Comparison of ENCODE assay signal across 8 cellular contexts in genomic region chr19:53365899-53366493, GRCh38. TPM values are rescaled to one million over a fixed set of nuclear protein-coding genes. Genes with fewer than 3 reads are reported as not detected.
DNase-seq lines count a peak whose midpoint lies in the region; ATAC-seq, FAIRE-seq and TF ChIP-seq lines count a peak whose summit lies in the region.

No MANE protein-coding gene starts in this region.

- RAD21 ChIA-PET in GM12878 (lab: Charles Lee; ENCODE audit: unreplicated experiment) = no interaction called here

- H2AFZ ChIP-seq in PC-3 (ENCODE audit: low read length) (peak overlapping the region; percentile 94), GM12878 (ENCODE audit: control insufficient read depth, low read depth, low read length) (peak overlapping the region; percentile 92)

- FAIRE-seq in GM12878 (lab: Jason Lieb, UNC) (no peak), GM12892 (lab: Jason Lieb, UNC) (no peak)

- peak; percentile 47 for DNase-seq in NCI-H1694 treated with DMSO at 0.1 percent for 48 hours (lab: John Stamatoyannopoulos, UW)
- no peak for DNase-seq in NCI-H1694 (lab: John Stamatoyannopoulos, UW)
- DNase-seq in PC-3 = peak; percentile 50
- no peak for DNase-seq in GM12878 (ENCODE audit: low read depth, low spot score)
- peak; percentile 43 for DNase-seq in kidney glomerular epithelial cell (lab: John Stamatoyannopoulos, UW)
- peak; percentile 1 to 18 (median 12) for DNase-seq in stimulated activated CD4-positive, alpha-beta T cell treated with anti-CD3 and anti-CD28 coated beads, TNF-alpha, amount 100 ng/mL, for 24 hours (ENCODE audit: low read depth in 3 of 3)
- DNase-seq in GM12892 (ENCODE audit: insufficient read length) = no peak

- H3K79me2 ChIP-seq in PC-3 (ENCODE audit: low read length) (peaks cover 7% of the 10 kb centered on the region; the same call in 1 of the 2 replicates), GM12878 (ENCODE audit: control insufficient read depth, insufficient read depth, low read length) (peaks cover 2% of the 10 kb centered on the region)

- H3K9ac ChIP-seq in PC-3 (ENCODE audit: low read length) = peak overlapping the region; percentile 84
- peak overlapping the region; percentile 95 for H3K9ac ChIP-seq in GM12878 (ENCODE audit: control insufficient read depth, insufficient read depth, low read length)

- H3K36me3 ChIP-seq in PC-3 (ENCODE audit: low read depth, low read length) (peaks cover 10% of the 10 kb centered on the region), GM12878 (ENCODE audit: control insufficient read depth in 2 of 2, insufficient read depth in 2 of 2, low read length in 1 of 2) (no peaks in the 10 kb centered on the region)

- no peak for TF ChIP-seq RAD21 in GM12878 (IDR thresholded peaks at IDR 0.05; ENCODE audit: insufficient read depth, low read depth, low read length)

- H3K4me1 ChIP-seq in PC-3 (ENCODE audit: insufficient read depth, low read length) = no peaks in the 10 kb centered on the region
- no peaks in the 10 kb centered on the region for H3K4me1 ChIP-seq in GM12878 (ENCODE audit: control insufficient read depth, insufficient read depth, low read length)

- WGBS in GM12878 (ENCODE audit: insufficient coverage, insufficient replicate concordance, low lambda C conversion rate, missing lambda C conversion rate) = 2% methylated on average over 32 of the region's 32 CpGs

- H3K9me3 ChIP-seq in PC-3 (ENCODE audit: low read length) (0 out of 2 replicates have a peak, but pooled peaks cover 6% of the 10 kb centered on the region), GM12878 (replicated peaks; ENCODE audit: control insufficient read depth, insufficient read depth, low read length) (peaks cover 3% of the 10 kb centered on the region; the same call in 2 of the 3 replicates)

- ATAC-seq in HG02763 (IDR thresholded peaks at IDR 0.05; ENCODE audit: unreplicated experiment) (peak; percentile 40), PC-3 (peak; percentile 58), GM12878 (peak; percentile 81)

- no peaks in the 10 kb centered on the region for H3K27me3 ChIP-seq in PC-3 (ENCODE audit: low read length)
- no peaks in the 10 kb centered on the region for H3K27me3 ChIP-seq in GM12878 (replicated peaks in 1 of 2; ENCODE audit: control insufficient read depth in 2 of 2, insufficient read depth in 2 of 2, low read length in 1 of 2)

- CTCF ChIA-PET in PC-3 (lab: Charles Lee) (interaction anchor here (1.2 kb wide), 1 partner anchor 29 kb away, joined by 3 read pairs; the partner anchor contains the start of gene ZNF765), GM12878 (lab: Yijun Ruan, JAX) (interaction anchor here (0.6 to 1.9 kb wide), 3 partner anchors 29 to 99 kb away, joined by 3 to 4 read pairs (median 4); partner anchors contain the start of gene ZNF765)

- TF ChIP-seq EP300 in GM12878 (IDR thresholded peaks at IDR 0.05; ENCODE audit: borderline replicate concordance in 1 of 2, control insufficient read depth in 1 of 2, low read depth in 2 of 2, low read length in 2 of 2) = no peak

- TF ChIP-seq POLR2A in GM12878 (IDR thresholded peaks at IDR 0.05; ENCODE audit: low read depth, low read length) (no peak), GM12892 (IDR thresholded peaks at IDR 0.05; ENCODE audit: low read depth, low read length) (no peak)

- POLR2A ChIA-PET in PC-3 (lab: Charles Lee; ENCODE audit: unreplicated experiment) = no interaction called here
- POLR2A ChIA-PET in GM12878 (lab: Charles Lee) = interaction anchor here (0.9 kb wide), 1 partner anchor 29 kb away, joined by 5 read pairs; no protein-coding TSS in a partner anchor

- BruUV-seq in PC-3 (replicated peaks; lab: Mats Ljungman, UMichigan) = TSS peak; percentile 81
- BruUV-seq in GM12878 (replicated peaks; lab: Mats Ljungman, UMichigan) = TSS peak; percentile 74

- H3F3A ChIP-seq in PC-3 (ENCODE audit: low read length, unreplicated experiment) = no peaks in the 10 kb centered on the region

- in situ Hi-C loops in GM12878 (cut with MboI) = no loop called here

- peak overlapping the region; percentile 58 for H3K27ac ChIP-seq in PC-3 (ENCODE audit: low read length)
- H3K27ac ChIP-seq in GM12878 (ENCODE audit: control insufficient read depth, insufficient read depth) = peak overlapping the region; percentile 87

- H4K20me1 ChIP-seq in PC-3 (ENCODE audit: low read length) = no peaks in the 10 kb centered on the region
- H4K20me1 ChIP-seq in GM12878 (ENCODE audit: control insufficient read depth, insufficient read depth) = no peaks in the 10 kb centered on the region

- H3K4me3 ChIP-seq in PC-3 (ENCODE audit: low read length) (peak overlapping the region; percentile 78), GM12878 (peak overlapping the region; percentile 86)

- SMC1A ChIA-PET in GM12878 (lab: Charles Lee; ENCODE audit: uncharacterized antibody, unreplicated experiment) = no interaction called here

- intact Hi-C loops in PC-3 (cut with micrococcal nuclease) = loop anchor here (1.0 to 5.0 kb wide), 4 partner anchors 29 to 381 kb away; partner anchors contain the start of genes ZNF761 and ZNF765
- intact Hi-C loops in GM12878 (cut with micrococcal nuclease; ENCODE audit: unreplicated experiment) = no loop called here

- TF ChIP-seq CTCF in PC-3 (conservative IDR thresholded peaks at IDR 0.05; ENCODE audit: low read depth, low read length) = no peak
- no peak for TF ChIP-seq CTCF in GM12878 (IDR thresholded peaks at IDR 0.05 in 2 of 3, conservative IDR thresholded peaks at IDR 0.05 in 1 of 3; ENCODE audit: control insufficient read depth in 2 of 3, extremely low read depth in 1 of 3, insufficient read depth in 1 of 3, low read depth in 3 of 3, low read length in 3 of 3)

- H3K4me2 ChIP-seq in PC-3 (ENCODE audit: low read length) (peak overlapping the region; percentile 88), GM12878 (ENCODE audit: control insufficient read depth, insufficient read depth) (peak overlapping the region; percentile 72)

- no peaks in the 10 kb centered on the region for H3K9me2 ChIP-seq in PC-3 (replicated peaks; ENCODE audit: low read length)

RNA-seq across cellular contexts. Expression of gene ZNF525, which starts 0.5 kb away (rescaled TPM):
- total RNA-seq in PC-3 (2014; rRNA removed) (13.1 and 25.6 TPM in 2 replicates), GM12878 (2014; rRNA removed) (12.4 and 14.6 TPM in 2 replicates), GM12878 (2014; rRNA removed; fragmentation: Illumina TruSeq; extraction: Trizol) (18.1 and 18.9 TPM in 2 replicates), GM12878 (2021) (11.9 and 14.1 TPM in 2 replicates)
- total RNA-seq in GM12878 (2013; cell fraction: nucleolus; rRNA removed) = 123 and 129 TPM in 2 replicates
- polyA plus RNA-seq in GM12878 (2011; ENCODE audit: low read depth) = 6.5 TPM
- polyA plus RNA-seq in GM12878 (2011; rRNA removed) (25.8 and 50.6 TPM in 2 replicates), GM12878 (2014; fragmentation: Illumina TruSeq; extraction: Trizol) (11.2 and 21.1 TPM in 2 replicates), GM12878 (2014; fragmentation: Nextera tagmentation; extraction: Ambion mirVana) (1 to 10 TPM; 3.0 to 4.0 TPM), GM12878 (2014; rRNA removed) (7.6 TPM in 2 replicates), GM12878 (2016; fragmentation: Nextera tagmentation; extraction: Ambion mirVana) (1 to 10 TPM; 7.1 TPM)
- 8.4 and 8.5 TPM in 2 replicates for polyA plus RNA-seq in GM12878 (2011; cell fraction: cytosol; rRNA removed)
- 35.3 and 38.5 TPM in 2 replicates for polyA plus RNA-seq in GM12878 (2011; cell fraction: nucleus; rRNA removed)
- 7.7 and 14.3 TPM in 2 replicates for polyA plus RNA-seq in GM12878 (2012)
- polyA minus RNA-seq in GM12878 (2011; rRNA and poly(A)+ RNA removed) = 26.3 and 38.7 TPM in 2 replicates
- 10.2 and 11.2 TPM in 2 replicates for polyA minus RNA-seq in GM12878 (2011; cell fraction: cytosol; rRNA and poly(A)+ RNA removed)
- 18.5 and 23.2 TPM in 2 replicates for polyA minus RNA-seq in GM12878 (2011; cell fraction: nucleus; rRNA and poly(A)+ RNA removed)
- polyA plus RNA-seq in GM12892 (2012; ENCODE audit: missing spikeins) = 11.2 TPM

RNA-seq across cellular contexts. Expression of gene ZNF765, which starts 29.0 kb away (rescaled TPM):
- total RNA-seq in PC-3 (2014; rRNA removed) = 9.6 and 11.4 TPM in 2 replicates
- 102 and 107 TPM in 2 replicates for total RNA-seq in GM12878 (2013; cell fraction: nucleolus; rRNA removed)
- 8.0 and 8.7 TPM in 2 replicates for total RNA-seq in GM12878 (2014; rRNA removed)
- total RNA-seq in GM12878 (2014; rRNA removed; fragmentation: Illumina TruSeq; extraction: Trizol) = 12.6 and 13.4 TPM in 2 replicates
- 6.3 and 7.9 TPM in 2 replicates for total RNA-seq in GM12878 (2021)
- 5.0 TPM for polyA plus RNA-seq in GM12878 (2011; ENCODE audit: low read depth)
- polyA plus RNA-seq in GM12878 (2011; rRNA removed) = 12.7 and 17.1 TPM in 2 replicates
- 6.3 and 6.9 TPM in 2 replicates for polyA plus RNA-seq in GM12878 (2011; cell fraction: cytosol; rRNA removed)
- 27.1 and 36.9 TPM in 2 replicates for polyA plus RNA-seq in GM12878 (2011; cell fraction: nucleus; rRNA removed)
- 6.1 and 6.3 TPM in 2 replicates for polyA plus RNA-seq in GM12878 (2012)
- 5.7 and 7.4 TPM in 2 replicates for polyA plus RNA-seq in GM12878 (2014; fragmentation: Illumina TruSeq; extraction: Trizol)
- polyA plus RNA-seq in GM12878 (2014; fragmentation: Nextera tagmentation; extraction: Ambion mirVana) = 1 to 10 TPM; 2.9 to 4.2 TPM
- 3.9 and 4.5 TPM in 2 replicates for polyA plus RNA-seq in GM12878 (2014; rRNA removed)
- polyA plus RNA-seq in GM12878 (2016; fragmentation: Nextera tagmentation; extraction: Ambion mirVana) = 1 to 10 TPM; 7.6 to 9.4 TPM
- 20.0 and 30.8 TPM in 2 replicates for polyA minus RNA-seq in GM12878 (2011; rRNA and poly(A)+ RNA removed)
- 5.5 and 6.1 TPM in 2 replicates for polyA minus RNA-seq in GM12878 (2011; cell fraction: cytosol; rRNA and poly(A)+ RNA removed)
- 16.6 and 19.3 TPM in 2 replicates for polyA minus RNA-seq in GM12878 (2011; cell fraction: nucleus; rRNA and poly(A)+ RNA removed)
- 7.0 TPM for polyA plus RNA-seq in GM12892 (2012; ENCODE audit: missing spikeins)

RNA-seq across cellular contexts. Expression of gene ZNF845, which starts 32.4 kb away (rescaled TPM):
- total RNA-seq in PC-3 (2014; rRNA removed) = 4.4 and 6.6 TPM in 2 replicates
- 34.7 and 36.6 TPM in 2 replicates for total RNA-seq in GM12878 (2013; cell fraction: nucleolus; rRNA removed)
- total RNA-seq in GM12878 (2014; rRNA removed) = 4.1 and 5.2 TPM in 2 replicates
- total RNA-seq in GM12878 (2014; rRNA removed; fragmentation: Illumina TruSeq; extraction: Trizol) = 7.6 and 8.2 TPM in 2 replicates
- total RNA-seq in GM12878 (2021) = 3.6 and 4.2 TPM in 2 replicates
- polyA plus RNA-seq in GM12878 (2011; ENCODE audit: low read depth) = 2.3 TPM
- polyA plus RNA-seq in GM12878 (2011; rRNA removed) = 6.0 and 10.7 TPM in 2 replicates
- polyA plus RNA-seq in GM12878 (2011; cell fraction: cytosol; rRNA removed) = 1.6 and 2.0 TPM in 2 replicates
- polyA plus RNA-seq in GM12878 (2011; cell fraction: nucleus; rRNA removed) = 6.4 and 6.9 TPM in 2 replicates
- polyA plus RNA-seq in GM12878 (2012) = 3.2 and 3.7 TPM in 2 replicates
- polyA plus RNA-seq in GM12878 (2014; fragmentation: Illumina TruSeq; extraction: Trizol) = 4.2 and 4.3 TPM in 2 replicates
- polyA plus RNA-seq in GM12878 (2014; fragmentation: Nextera tagmentation; extraction: Ambion mirVana) = under 1 TPM; 0.58 to 0.66 TPM
- 1.6 and 2.3 TPM in 2 replicates for polyA plus RNA-seq in GM12878 (2014; rRNA removed)
- polyA plus RNA-seq in GM12878 (2016; fragmentation: Nextera tagmentation; extraction: Ambion mirVana) = 1 to 10 TPM; 3.7 to 4.1 TPM
- 9.5 and 19.6 TPM in 2 replicates for polyA minus RNA-seq in GM12878 (2011; rRNA and poly(A)+ RNA removed)
- 4.7 and 5.4 TPM in 2 replicates for polyA minus RNA-seq in GM12878 (2011; cell fraction: cytosol; rRNA and poly(A)+ RNA removed)
- 5.7 and 7.7 TPM in 2 replicates for polyA minus RNA-seq in GM12878 (2011; cell fraction: nucleus; rRNA and poly(A)+ RNA removed)
- 3.5 TPM for polyA plus RNA-seq in GM12892 (2012; ENCODE audit: missing spikeins)

Comparison
In these comparisons a context has a peak if more than half of its experiments do, and no peak if none do; other contexts are left out.
1. DNase-seq: peak in NCI-H1694 treated with DMSO at 0.1 percent for 48 hours (single experiment), PC-3 (single experiment), kidney glomerular epithelial cell (single experiment) and stimulated activated CD4-positive, alpha-beta T cell treated with anti-CD3 and anti-CD28 coated beads, TNF-alpha, amount 100 ng/mL, for 24 hours (3 of 3); none in NCI-H1694 (single experiment), GM12878 (single experiment) and GM12892 (single experiment).
2. Peak in every context shown above with its lines, with median percentiles within 50 percentile points of each other: ATAC-seq.